9 cellular contexts compared by ENCODE assay signal in genomic region chr1:177983824-177984528, GRCh38. TPM values are rescaled to one million over a fixed set of nuclear protein-coding genes. Genes with fewer than 3 reads are reported as not detected.
DNase-seq lines count a peak whose midpoint lies in the region; ATAC-seq and TF ChIP-seq lines count a peak whose summit lies in the region.
"Had no signal": no experiment of that assay in that cellular context is flagged by ENCODE, and none has a peak within 500 bp of the region (broad histone marks: within the 10 kb centered on the region; RNA-seq: fewer than 3 reads in every experiment).

No MANE protein-coding gene starts in this region.

- WGBS in mesenchymal stem cell, result 22% methylated on average over 4 of the region's 4 CpGs

- no peak overlapping the region for H2BK120ac ChIP-seq in mesenchymal stem cell (ENCODE audit: low read depth, low read length)

- no peak overlapping the region for H2BK12ac ChIP-seq in mesenchymal stem cell (ENCODE audit: low read length in 2 of 2)

- H3K9me3 ChIP-seq in colonic mucosa (no peaks in the 10 kb centered on the region), mesenchymal stem cell (ENCODE audit: control insufficient read depth, low read length) (no peaks in the 10 kb centered on the region)
- no peaks in the 10 kb centered on the region for H3K9me3 ChIP-seq in CD4-positive, alpha-beta memory T cell (ENCODE audit: control insufficient read depth in 1 of 2, low read length in 2 of 2)

- H4K91ac ChIP-seq in mesenchymal stem cell (ENCODE audit: low read length), result no peak overlapping the region

- peak overlapping the region in 1 of 2 experiments; percentile 84 for H3K18ac ChIP-seq in mesenchymal stem cell (ENCODE audit: low read depth in 1 of 2, low read length in 2 of 2)

- intact Hi-C loops in colonic mucosa (cut with DNase I), result no loop called here
- intact Hi-C loops in CD4-positive, alpha-beta memory T cell (cut with micrococcal nuclease), result no loop called here

- H4K8ac ChIP-seq in mesenchymal stem cell (ENCODE audit: low read length), result no peak overlapping the region

- H3K9ac ChIP-seq in colonic mucosa (ENCODE audit: low read depth in 2 of 2, low read length in 2 of 2), result no peak overlapping the region
- peak overlapping the region; percentile 85 for H3K9ac ChIP-seq in mesenchymal stem cell (ENCODE audit: low read length)

- no peak overlapping the region for H3K4ac ChIP-seq in mesenchymal stem cell (ENCODE audit: low read depth in 1 of 2, low read length in 2 of 2)

- no peak overlapping the region for H3K4me3 ChIP-seq in colonic mucosa
- H3K4me3 ChIP-seq in mesenchymal stem cell (ENCODE audit: insufficient read depth in 1 of 2, low read depth in 1 of 2, low read length in 2 of 2), result peak overlapping the region in 1 of 2 experiments; percentile 67
- H3K4me3 ChIP-seq in CD4-positive, alpha-beta memory T cell (ENCODE audit: low read length in 2 of 2), result no peak overlapping the region

- peak overlapping the region; percentile 35 for H2BK5ac ChIP-seq in mesenchymal stem cell (ENCODE audit: low read depth, low read length, poor library complexity, severe bottlenecking)

- CTCF ChIA-PET in CD4-positive, alpha-beta memory T cell (lab: Charles Lee; ENCODE audit: partially characterized antibody), result no interaction called here

- H3K36me3 ChIP-seq in colonic mucosa (no peaks in the 10 kb centered on the region), mesenchymal stem cell (ENCODE audit: control insufficient read depth in 1 of 2, insufficient read depth in 2 of 2, low read depth in 1 of 2, low read length in 2 of 2) (no peaks in the 10 kb centered on the region)
- no peaks in the 10 kb centered on the region for H3K36me3 ChIP-seq in CD4-positive, alpha-beta memory T cell (ENCODE audit: insufficient read depth, low read length)

- no peak overlapping the region for H2BK15ac ChIP-seq in mesenchymal stem cell (ENCODE audit: low read depth, poor library complexity, severe bottlenecking)

- H3K4me1 Mint-ChIP-seq in CD4-positive, alpha-beta memory T cell, result no peaks in the 10 kb centered on the region

- no peaks in the 10 kb centered on the region for H3K36me3 Mint-ChIP-seq in CD4-positive, alpha-beta memory T cell

- H3K27ac ChIP-seq in colonic mucosa (no peak overlapping the region), mesenchymal stem cell (ENCODE audit: low read length, poor library complexity, severe bottlenecking) (peak overlapping the region; percentile 78)
- no peak overlapping the region for H3K27ac ChIP-seq in CD4-positive, alpha-beta memory T cell (ENCODE audit: low read depth, low read length)

- H3K14ac ChIP-seq in mesenchymal stem cell (ENCODE audit: low read length in 2 of 2), result no peak overlapping the region

- H3K27ac Mint-ChIP-seq in CD4-positive, alpha-beta memory T cell, result no peak overlapping the region

- H3K4me2 ChIP-seq in mesenchymal stem cell (ENCODE audit: low read length, poor library complexity, severe bottlenecking), result peak overlapping the region; percentile 35

- POLR2A ChIA-PET in CD4-positive, alpha-beta memory T cell (lab: Charles Lee; ENCODE audit: partially characterized antibody), result no interaction called here

- H3K79me1 ChIP-seq in mesenchymal stem cell (replicated peaks; ENCODE audit: low read length, poor library complexity, severe bottlenecking), result peaks cover 2% of the 10 kb centered on the region

- no peak for TF ChIP-seq CTCF in colonic mucosa (IDR thresholded peaks at IDR 0.05)

- H2AK5ac ChIP-seq in mesenchymal stem cell (ENCODE audit: low read length, severe bottlenecking), result no peak overlapping the region

- H3K4me3 Mint-ChIP-seq in CD4-positive, alpha-beta memory T cell, result no peak overlapping the region

- H3K4me1 ChIP-seq in colonic mucosa, result no peaks in the 10 kb centered on the region
- no peaks in the 10 kb centered on the region for H3K4me1 ChIP-seq in mesenchymal stem cell (ENCODE audit: control insufficient read depth, insufficient read depth, low read depth, low read length)
- no peaks in the 10 kb centered on the region for H3K4me1 ChIP-seq in CD4-positive, alpha-beta memory T cell (ENCODE audit: insufficient read depth, low read length)

- ATAC-seq in HG02623 (IDR thresholded peaks at IDR 0.05; ENCODE audit: unreplicated experiment) (no peak), GM18498 (IDR thresholded peaks at IDR 0.05; ENCODE audit: unreplicated experiment) (no peak)

- H3K23ac ChIP-seq in mesenchymal stem cell (ENCODE audit: low read length in 2 of 2), result no peak overlapping the region

- no peaks in the 10 kb centered on the region for H3K27me3 Mint-ChIP-seq in CD4-positive, alpha-beta memory T cell

- peaks cover 0 to 20% (median 7%) of the 10 kb centered on the region in 8 donors for H3K9me3 Mint-ChIP-seq in CD4-positive, alpha-beta memory T cell

- H3K27me3 ChIP-seq in colonic mucosa (no peaks in the 10 kb centered on the region), mesenchymal stem cell (ENCODE audit: control insufficient read depth in 1 of 2, insufficient read depth in 1 of 2, low read length in 2 of 2) (no peaks in the 10 kb centered on the region)
- no peaks in the 10 kb centered on the region for H3K27me3 ChIP-seq in CD4-positive, alpha-beta memory T cell (ENCODE audit: insufficient read depth, low read length)

- no peak overlapping the region for H2AFZ ChIP-seq in mesenchymal stem cell (ENCODE audit: low read depth, low read length)

- in situ Hi-C loops in ACHN (cut with HindIII; ENCODE audit: low pct_ligation_motif_present, low pct_unique_long_range_greater_than_20kb, low sequenced_read_pairs), result no loop called here

- peak; percentile 86 for DNase-seq in AG08396 (ENCODE audit: low spot score)
- DNase-seq in NCI-H2227 (lab: John Stamatoyannopoulos, UW; ENCODE audit: unreplicated experiment), result peak; percentile 83
- peak; percentile 32 for DNase-seq in colonic mucosa
- DNase-seq in mesenchymal stem cell, result peak; percentile 91
- no peak for DNase-seq in ACHN
- no peak for DNase-seq in CD4-positive, alpha-beta memory T cell

RNA-seq across cellular contexts. Expression of gene SEC16B, which starts 14.1 kb away (rescaled TPM):
- 1 to 10 TPM; 2.8 to 5.2 TPM for total RNA-seq in colonic mucosa
- polyA plus RNA-seq in mesenchymal stem cell (2013, experiment 1 of 2), result 1.3 TPM
- polyA plus RNA-seq in mesenchymal stem cell (2013, experiment 2 of 2), result 1.8 TPM
- total RNA-seq in CD4-positive, alpha-beta memory T cell, result not detected
- polyA plus RNA-seq in CD4-positive, alpha-beta memory T cell, result not detected
- total RNA-seq: activated CD8-positive, alpha-beta memory T cell treated with anti-CD3 and anti-CD28 coated beads for 36 hours had no signal

Comparison
In these comparisons a context has a peak if more than half of its experiments do, and no peak if none do; other contexts are left out.
1. DNase-seq: peak in AG08396 (single experiment), NCI-H2227 (single experiment), colonic mucosa (single experiment) and mesenchymal stem cell (single experiment); none in ACHN (single experiment) and CD4-positive, alpha-beta memory T cell (0 of 5).